ENCODE assay signal across 1 cellular context in the genomic region with DNA sequence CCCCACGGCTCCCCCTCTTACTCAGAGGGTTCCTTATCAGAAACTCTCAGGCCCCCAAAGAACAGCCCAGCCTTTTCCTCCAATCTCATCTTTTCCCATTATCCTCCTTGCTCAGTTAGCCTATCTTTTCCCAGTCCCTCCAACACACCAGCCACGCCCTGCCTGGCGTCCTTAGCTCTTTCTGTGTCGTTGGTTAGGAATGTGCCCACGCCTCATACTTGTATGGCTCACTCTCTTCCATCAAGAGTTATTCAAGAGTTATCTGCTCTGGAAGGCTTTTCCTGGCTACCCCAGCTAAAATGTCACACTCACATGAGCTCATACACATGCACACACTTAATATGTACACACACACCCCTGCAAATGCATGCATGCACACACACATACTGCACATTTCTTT.
TF ChIP-seq lines count a peak whose summit lies in the region.

No MANE protein-coding gene starts in this region.

TF ChIP-seq in HCT116, 20 proteins besides CTCF, POLR2A, EP300 and RAD21 (continued from another document):
- TF ChIP-seq, protein P1, sequence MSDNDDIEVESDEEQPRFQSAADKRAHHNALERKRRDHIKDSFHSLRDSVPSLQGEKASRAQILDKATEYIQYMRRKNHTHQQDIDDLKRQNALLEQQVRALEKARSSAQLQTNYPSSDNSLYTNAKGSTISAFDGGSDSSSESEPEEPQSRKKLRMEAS (IDR thresholded peaks at IDR 0.05) = no peak
- TF ChIP-seq SP1 (IDR thresholded peaks at IDR 0.05; ENCODE audit: low read depth) = no peak
- TF ChIP-seq, protein P2, sequence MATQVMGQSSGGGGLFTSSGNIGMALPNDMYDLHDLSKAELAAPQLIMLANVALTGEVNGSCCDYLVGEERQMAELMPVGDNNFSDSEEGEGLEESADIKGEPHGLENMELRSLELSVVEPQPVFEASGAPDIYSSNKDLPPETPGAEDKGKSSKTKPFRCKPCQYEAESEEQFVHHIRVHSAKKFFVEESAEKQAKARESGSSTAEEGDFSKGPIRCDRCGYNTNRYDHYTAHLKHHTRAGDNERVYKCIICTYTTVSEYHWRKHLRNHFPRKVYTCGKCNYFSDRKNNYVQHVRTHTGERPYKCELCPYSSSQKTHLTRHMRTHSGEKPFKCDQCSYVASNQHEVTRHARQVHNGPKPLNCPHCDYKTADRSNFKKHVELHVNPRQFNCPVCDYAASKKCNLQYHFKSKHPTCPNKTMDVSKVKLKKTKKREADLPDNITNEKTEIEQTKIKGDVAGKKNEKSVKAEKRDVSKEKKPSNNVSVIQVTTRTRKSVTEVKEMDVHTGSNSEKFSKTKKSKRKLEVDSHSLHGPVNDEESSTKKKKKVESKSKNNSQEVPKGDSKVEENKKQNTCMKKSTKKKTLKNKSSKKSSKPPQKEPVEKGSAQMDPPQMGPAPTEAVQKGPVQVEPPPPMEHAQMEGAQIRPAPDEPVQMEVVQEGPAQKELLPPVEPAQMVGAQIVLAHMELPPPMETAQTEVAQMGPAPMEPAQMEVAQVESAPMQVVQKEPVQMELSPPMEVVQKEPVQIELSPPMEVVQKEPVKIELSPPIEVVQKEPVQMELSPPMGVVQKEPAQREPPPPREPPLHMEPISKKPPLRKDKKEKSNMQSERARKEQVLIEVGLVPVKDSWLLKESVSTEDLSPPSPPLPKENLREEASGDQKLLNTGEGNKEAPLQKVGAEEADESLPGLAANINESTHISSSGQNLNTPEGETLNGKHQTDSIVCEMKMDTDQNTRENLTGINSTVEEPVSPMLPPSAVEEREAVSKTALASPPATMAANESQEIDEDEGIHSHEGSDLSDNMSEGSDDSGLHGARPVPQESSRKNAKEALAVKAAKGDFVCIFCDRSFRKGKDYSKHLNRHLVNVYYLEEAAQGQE (IDR thresholded peaks at IDR 0.05; ENCODE audit: low read depth) = no peak
- no peak for TF ChIP-seq ZNF274 (IDR thresholded peaks at IDR 0.05; ENCODE audit: low read depth, low read length)
- TF ChIP-seq EZH2 (IDR thresholded peaks at IDR 0.05) = no peak
- TF ChIP-seq CEBPB (IDR thresholded peaks at IDR 0.05; ENCODE audit: low read depth) = no peak
- TF ChIP-seq, protein P3, sequence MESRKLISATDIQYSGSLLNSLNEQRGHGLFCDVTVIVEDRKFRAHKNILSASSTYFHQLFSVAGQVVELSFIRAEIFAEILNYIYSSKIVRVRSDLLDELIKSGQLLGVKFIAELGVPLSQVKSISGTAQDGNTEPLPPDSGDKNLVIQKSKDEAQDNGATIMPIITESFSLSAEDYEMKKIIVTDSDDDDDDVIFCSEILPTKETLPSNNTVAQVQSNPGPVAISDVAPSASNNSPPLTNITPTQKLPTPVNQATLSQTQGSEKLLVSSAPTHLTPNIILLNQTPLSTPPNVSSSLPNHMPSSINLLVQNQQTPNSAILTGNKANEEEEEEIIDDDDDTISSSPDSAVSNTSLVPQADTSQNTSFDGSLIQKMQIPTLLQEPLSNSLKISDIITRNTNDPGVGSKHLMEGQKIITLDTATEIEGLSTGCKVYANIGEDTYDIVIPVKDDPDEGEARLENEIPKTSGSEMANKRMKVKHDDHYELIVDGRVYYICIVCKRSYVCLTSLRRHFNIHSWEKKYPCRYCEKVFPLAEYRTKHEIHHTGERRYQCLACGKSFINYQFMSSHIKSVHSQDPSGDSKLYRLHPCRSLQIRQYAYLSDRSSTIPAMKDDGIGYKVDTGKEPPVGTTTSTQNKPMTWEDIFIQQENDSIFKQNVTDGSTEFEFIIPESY (IDR thresholded peaks at IDR 0.05; ENCODE audit: extremely low read depth, insufficient replicate concordance, low read length) = no peak
- TF ChIP-seq EGR1 (IDR thresholded peaks at IDR 0.05; ENCODE audit: low read depth) = no peak
- TF ChIP-seq, protein P4, sequence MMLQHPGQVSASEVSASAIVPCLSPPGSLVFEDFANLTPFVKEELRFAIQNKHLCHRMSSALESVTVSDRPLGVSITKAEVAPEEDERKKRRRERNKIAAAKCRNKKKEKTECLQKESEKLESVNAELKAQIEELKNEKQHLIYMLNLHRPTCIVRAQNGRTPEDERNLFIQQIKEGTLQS (IDR thresholded peaks at IDR 0.05) = no peak
- no peak for TF ChIP-seq TCF7L2 (IDR thresholded peaks at IDR 0.05; ENCODE audit: borderline replicate concordance, extremely low read depth, insufficient read depth, insufficient read length)
- TF ChIP-seq ZFX (IDR thresholded peaks at IDR 0.05) = no peak
- no peak for TF ChIP-seq YY1 (IDR thresholded peaks at IDR 0.05; ENCODE audit: extremely low read depth, insufficient replicate concordance, low read depth, low read length)
- no peak for TF ChIP-seq FOSL1 (IDR thresholded peaks at IDR 0.05; ENCODE audit: low read depth)
